Comparison of ENCODE assay signal across 23 cellular contexts in the genomic region with DNA sequence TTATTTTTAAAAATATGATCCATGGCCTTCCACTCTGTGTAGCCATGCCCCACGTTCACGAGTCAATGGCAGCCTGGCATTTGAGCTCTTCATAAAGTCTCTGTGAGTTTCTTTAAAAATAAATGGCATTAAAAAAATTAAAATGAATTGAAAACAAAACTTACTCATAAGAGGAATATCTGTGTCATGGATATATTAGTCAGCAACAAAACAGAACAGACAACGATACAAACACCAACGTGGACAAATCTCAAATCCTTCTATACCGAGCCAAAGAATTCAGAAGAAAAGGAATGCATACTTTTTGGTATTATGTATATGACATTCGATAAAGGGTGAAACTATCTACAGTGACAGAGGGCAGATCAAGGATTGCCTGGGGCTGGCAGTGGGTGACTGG.
"Had no signal": no experiment of that assay in that cellular context is flagged by ENCODE, and none has a peak within 500 bp of the region (broad histone marks: within the 10 kb centered on the region; RNA-seq: fewer than 3 reads in every experiment).

No MANE protein-coding gene starts in this region.

- H3K4me3 ChIP-seq: breast epithelium, esophagus squamous epithelium, left ventricle myocardium inferior, lung, mucosa of descending colon, thoracic aorta had no signal

- DNase-seq: activated CD4-positive, alpha-beta T cell treated with anti-CD3 and anti-CD28 coated beads for 36 hours; activated CD4-positive, alpha-beta T cell treated with anti-CD3 and anti-CD28 coated beads, Interleukin-2, amount 50 U/mL, for 48 hours; activated CD4-positive, CD25-positive, alpha-beta regulatory T cell; activated CD8-positive, alpha-beta memory T cell treated with anti-CD3 and anti-CD28 coated beads, Interleukin-2, amount 50 U/mL, for 48 hours; activated T-cell treated with anti-CD3 and anti-CD28 coated beads, Interleukin-2, amount 50 U/mL, for 24 hours; central memory CD4-positive, alpha-beta T cell; dermis blood vessel endothelial cell; effector CD4-positive, alpha-beta T cell; esophagus squamous epithelium; islet precursor cell; left ventricle myocardium inferior; mucosa of descending colon; right cardiac atrium; stimulated activated CD4-positive, alpha-beta T cell treated with anti-CD3 and anti-CD28 coated beads, Interleukin-4, amount 100 ng/mL, for 1 hour; T-helper 1 cell; trophoblast cell had no signal

- FAIRE-seq: frontal cortex, urothelium cell line had no signal

- H3K27me3 ChIP-seq: breast epithelium, esophagus squamous epithelium had no signal

- H3K27ac ChIP-seq: breast epithelium, epithelial cell of prostate, esophagus squamous epithelium, left ventricle myocardium inferior, thoracic aorta had no signal

- H3K4me1 ChIP-seq: breast epithelium, left ventricle myocardium inferior had no signal

- H3K9me3 ChIP-seq: breast epithelium, esophagus squamous epithelium, left ventricle myocardium inferior, mucosa of descending colon, thoracic aorta had no signal

- H3K36me3 ChIP-seq: breast epithelium, esophagus squamous epithelium, left ventricle myocardium inferior, thoracic aorta had no signal

- ATAC-seq: activated CD4-positive, alpha-beta T cell treated with anti-CD3 and anti-CD28 coated beads for 36 hours; mucosa of descending colon; natural killer cell treated with Interleukin-12 subunit alpha and Interleukin-12 subunit beta and Interleukin-15 and Interleukin-18, amount 100 ng/mL, for 72 hours; right cardiac atrium had no signal
